Comparison of ENCODE assay signal across 14 cellular contexts in the genomic region with DNA sequence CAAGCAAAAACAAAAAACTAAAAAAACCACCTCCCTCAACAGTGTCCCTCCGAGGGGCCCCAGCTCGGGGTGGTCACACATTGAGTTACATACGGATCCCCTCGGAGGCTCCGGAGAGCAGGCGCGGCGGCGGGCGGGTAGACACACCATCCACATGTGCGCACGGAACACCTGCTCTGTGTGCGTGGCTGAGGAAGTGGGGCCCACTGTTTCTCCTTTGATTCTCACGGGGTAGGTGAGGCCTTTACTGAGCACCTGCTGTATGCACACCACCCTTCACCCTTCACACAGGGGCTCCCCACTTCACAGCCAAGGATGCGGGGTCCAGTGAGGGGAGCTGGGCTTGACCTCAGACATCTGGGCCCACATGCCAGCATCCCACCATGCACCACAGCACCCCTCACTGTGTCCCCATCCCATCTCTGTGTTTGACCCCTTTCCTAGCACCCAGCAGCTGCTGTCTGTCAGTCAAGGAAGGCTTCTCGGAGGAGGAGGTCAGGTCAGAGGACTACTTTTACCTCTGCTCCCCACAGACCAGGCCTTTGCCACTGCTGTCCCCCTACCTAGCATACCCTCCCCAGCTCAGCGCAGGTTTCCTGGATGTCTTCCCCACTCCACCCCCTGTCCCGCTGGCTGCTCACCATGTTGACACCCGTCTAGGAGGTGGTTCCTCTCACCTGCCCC.
DNase-seq lines count a peak whose midpoint lies in the region; ATAC-seq, FAIRE-seq and TF ChIP-seq lines count a peak whose summit lies in the region.
"Had no signal": no experiment of that assay in that cellular context is flagged by ENCODE, and none has a peak within 500 bp of the region (broad histone marks: within the 10 kb centered on the region; RNA-seq: fewer than 3 reads in every experiment).

No MANE protein-coding gene starts in this region.

- no peak for TF ChIP-seq POLR2A in A549 (IDR thresholded peaks at IDR 0.05; ENCODE audit: low read length)
- TF ChIP-seq POLR2A in K562 (conservative IDR thresholded peaks at IDR 0.05) = no peak
- no peak for TF ChIP-seq POLR2A in testis (IDR thresholded peaks at IDR 0.05)

- POLR2A ChIA-PET in A549 (lab: Yijun Ruan, JAX) = no interaction called here
- POLR2A ChIA-PET in K562 (lab: Yijun Ruan, JAX) = interaction anchor here (0.9 kb wide), 1 partner anchor 11 kb away, joined by 4 read pairs; no protein-coding TSS in a partner anchor

- peaks cover 52% of the 10 kb centered on the region for H3K27me3 Mint-ChIP-seq in nephron progenitor cell (ENCODE audit: low read depth, poor library complexity)

- peaks cover 28% of the 10 kb centered on the region for H3K9me3 Mint-ChIP-seq in nephron progenitor cell

- TF ChIP-seq RAD21 in A549 (conservative IDR thresholded peaks at IDR 0.05 in 1 of 2, IDR thresholded peaks at IDR 0.05 in 1 of 2) (no peak), K562 (CRISPR knock-in tag; conservative IDR thresholded peaks at IDR 0.05 in 1 of 2, IDR thresholded peaks at IDR 0.05 in 1 of 2) (no peak)

- H3K9me3 ChIP-seq in A549 (peaks cover 7% of the 10 kb centered on the region; the same call in 1 of the 3 replicates), K562 (replicated peaks; ENCODE audit: control insufficient read depth, insufficient read depth, low read depth, low read length) (no peaks in the 10 kb centered on the region), testis (no peaks in the 10 kb centered on the region)
- peaks cover 12 to 27% (median 19%) of the 10 kb centered on the region in 11 experiments for H3K9me3 ChIP-seq in BLaER1 treated with 17β-estradiol and CSF1 and Interleukin-3, amounts not matched to agents 10 nM and 100 nM (replicated peaks in 1 of 11)
- H3K9me3 ChIP-seq: BE2C had no signal

- 73% methylated on average over 19 of the region's 19 CpGs for WGBS in A549 (ENCODE audit: missing lambda C conversion rate)
- WGBS in K562 (ENCODE audit: insufficient coverage, low coverage, missing lambda C conversion rate) = 29% methylated on average over 19 of the region's 19 CpGs
- 80 to 87% methylated on average over 18 to 19 of the region's 19 CpGs for WGBS in testis, 2 donors

- H3K4me3 ChIP-seq in A549 (no peak overlapping the region), K562 (no peak overlapping the region), testis (no peak overlapping the region)
- H3K4me3 ChIP-seq in BLaER1 treated with 17β-estradiol and CSF1 and Interleukin-3, amounts not matched to agents 10 nM and 100 nM = no peak overlapping the region; a peak in 1 of 20 replicates
- H3K4me3 ChIP-seq: GM23338, HAP-1 had no signal

- H4K20me1 ChIP-seq in BLaER1 treated with 17β-estradiol and CSF1 and Interleukin-3, amounts not matched to agents 10 nM and 100 nM = no peaks in the 10 kb centered on the region
- no peaks in the 10 kb centered on the region for H4K20me1 ChIP-seq in K562 (replicated peaks; ENCODE audit: control insufficient read depth, insufficient read depth, low read length)

- H3K4me3 Mint-ChIP-seq in nephron progenitor cell = no peak overlapping the region
- H3K4me3 Mint-ChIP-seq: GM23338 had no signal

- no peaks in the 10 kb centered on the region for H3K9me1 ChIP-seq in K562 (ENCODE audit: control insufficient read depth, insufficient read depth, low read length)

- H3K4me1 ChIP-seq in A549 (no peaks in the 10 kb centered on the region), K562 (replicated peaks in 1 of 2; ENCODE audit: control insufficient read depth in 2 of 2, insufficient read depth in 2 of 2, low read length in 2 of 2) (peaks cover 0 to 22% of the 10 kb centered on the region in 2 experiments; a peak in 1 of 5 replicates), testis (no peaks in the 10 kb centered on the region)
- H3K4me1 ChIP-seq in BLaER1 treated with 17β-estradiol and CSF1 and Interleukin-3, amounts not matched to agents 10 nM and 100 nM = peaks cover 18 to 90% (median 73%) of the 10 kb centered on the region in 10 experiments
- H3K4me1 ChIP-seq: BE2C, HAP-1 had no signal

- H3K27ac Mint-ChIP-seq in nephron progenitor cell = peak overlapping the region; percentile 40
- H3K27ac Mint-ChIP-seq: GM23338 had no signal

- CTCF ChIA-PET in A549 (lab: Yijun Ruan, JAX) = interaction anchor here (1.2 to 1.4 kb wide), 3 partner anchors 22 to 99 kb away, joined by 3 to 4 read pairs (median 4); no protein-coding TSS in a partner anchor
- CTCF ChIA-PET in K562 (lab: Yijun Ruan, JAX; ENCODE audit: low intra/inter-chr PET ratio) = no interaction called here

- no peak for TF ChIP-seq CTCF in A549 (IDR thresholded peaks at IDR 0.05)
- no peak for TF ChIP-seq CTCF in K562 (IDR thresholded peaks at IDR 0.05 in 2 of 3, conservative IDR thresholded peaks at IDR 0.05 in 1 of 3; ENCODE audit: insufficient read depth in 2 of 3, low read depth in 1 of 3, low read length in 3 of 3)
- no peak for TF ChIP-seq CTCF in nephron progenitor cell (IDR thresholded peaks at IDR 0.05)
- TF ChIP-seq CTCF in testis (IDR thresholded peaks at IDR 0.05) = no peak

- H3K4me1 Mint-ChIP-seq in nephron progenitor cell = peaks cover 35% of the 10 kb centered on the region
- H3K4me1 Mint-ChIP-seq: GM23338 had no signal

- H3K4me2 ChIP-seq in A549 (no peak overlapping the region), K562 (ENCODE audit: insufficient read depth, low read length) (no peak overlapping the region)
- H3K4me2 ChIP-seq in BLaER1 treated with 17β-estradiol and CSF1 and Interleukin-3, amounts not matched to agents 10 nM and 100 nM = peak overlapping the region in 8 of 11 experiments; percentile 36 to 70 (median 60); a peak in 16 of 22 replicates
- H3K4me2 ChIP-seq: GM23338 had no signal

- ATAC-seq in A549 (no peak), K562 (no peak), GM21737 (IDR thresholded peaks at IDR 0.05; ENCODE audit: unreplicated experiment) (no peak), HG03432 (IDR thresholded peaks at IDR 0.05; ENCODE audit: unreplicated experiment) (no peak)
- ATAC-seq: GM23338 had no signal

- FAIRE-seq in A549 (lab: Jason Lieb, UNC) = no peak
- no peak for FAIRE-seq in K562 (lab: Jason Lieb, UNC)
- FAIRE-seq: A204.1 had no signal

- no TSS peak for BruUV-seq in K562 (replicated peaks; lab: Mats Ljungman, UMichigan)

- H3K27ac ChIP-seq in A549 = no peak overlapping the region
- H3K27ac ChIP-seq in BLaER1 treated with 17β-estradiol and CSF1 and Interleukin-3, amounts not matched to agents 10 nM and 100 nM = peak overlapping the region in 1 of 11 experiments; percentile 22; a peak in 2 of 22 replicates
- H3K27ac ChIP-seq in K562 (ENCODE audit: extremely low read depth, low read depth, low read length) = no peak overlapping the region
- no peak overlapping the region for H3K27ac ChIP-seq in testis

- in situ Hi-C loops in K562 (cut with MboI) = no loop called here

- TF ChIP-seq EP300 in A549 (IDR thresholded peaks at IDR 0.05) (no peak), K562 (IDR thresholded peaks at IDR 0.05; ENCODE audit: low read length) (no peak)

- no peaks in the 10 kb centered on the region for H3K36me3 ChIP-seq in BLaER1 treated with 17β-estradiol and CSF1 and Interleukin-3, amounts not matched to agents 10 nM and 100 nM
- H3K36me3 ChIP-seq in K562 (ENCODE audit: control insufficient read depth, insufficient read depth, low read length) = no peaks in the 10 kb centered on the region
- no peaks in the 10 kb centered on the region for H3K36me3 ChIP-seq in testis (ENCODE audit: low read depth, missing control alignments)
- H3K36me3 ChIP-seq: BE2C, HAP-1 had no signal

- DNase-seq in A549 (ENCODE audit: low read depth in 1 of 2, low spot score in 1 of 2) = no peak
- no peak for DNase-seq in K562 (ENCODE audit: extremely low read depth in 1 of 4, low spot score in 3 of 4)
- DNase-seq in nephron progenitor cell = no peak
- DNase-seq in testis = no peak
- DNase-seq in NCI-H1417 treated with DMSO at 0.1 percent for 48 hours (lab: John Stamatoyannopoulos, UW) = no peak
- DNase-seq: BE2C, DMS 273 treated with DMSO at 0.1 percent for 48 hours, KBM-7 had no signal

- peaks cover 0 to 33% (median 0%) of the 10 kb centered on the region in 11 experiments; a peak in 6 of 22 replicates for H3K27me3 ChIP-seq in BLaER1 treated with 17β-estradiol and CSF1 and Interleukin-3, amounts not matched to agents 10 nM and 100 nM
- H3K27me3 ChIP-seq in K562 (ENCODE audit: control insufficient read depth in 2 of 2, insufficient read depth in 2 of 2, low read length in 2 of 2) (peaks cover 35 to 64% of the 10 kb centered on the region in 2 experiments; a peak in 4 of 5 replicates), testis (no peaks in the 10 kb centered on the region)

- peak overlapping the region in 1 of 11 experiments; percentile 1; a peak in 1 of 22 replicates for H3K9ac ChIP-seq in BLaER1 treated with 17β-estradiol and CSF1 and Interleukin-3, amounts not matched to agents 10 nM and 100 nM
- no peak overlapping the region for H3K9ac ChIP-seq in K562 (ENCODE audit: insufficient read depth in 1 of 2, low read depth in 2 of 2, low read length in 2 of 2)

- no peaks in the 10 kb centered on the region for H3K79me2 ChIP-seq in K562 (ENCODE audit: control insufficient read depth, insufficient read depth, low read length)

- no peak overlapping the region for H2AFZ ChIP-seq in K562 (ENCODE audit: low read depth, low read length)
- H2AFZ ChIP-seq: GM23338 had no signal

- intact Hi-C loops in K562 (cut with micrococcal nuclease) = no loop called here
- intact Hi-C loops in testis (cut with DNase I; ENCODE audit: low total_unique reads) = no loop called here

- no peaks in the 10 kb centered on the region for H3K36me3 Mint-ChIP-seq in nephron progenitor cell (ENCODE audit: low read depth)

TF ChIP-seq in A549, 52 proteins besides CTCF, POLR2A, EP300 and RAD21:
- no peak for TF ChIP-seq BHLHE40 (IDR thresholded peaks at IDR 0.05; ENCODE audit: low read depth, low read length)
- TF ChIP-seq ZFP36 (IDR thresholded peaks at IDR 0.05; ENCODE audit: borderline replicate concordance, partially characterized antibody) = peak; percentile 76

TF ChIP-seq in K562, 482 proteins besides CTCF, POLR2A, EP300 and RAD21:
- TF ChIP-seq, protein P1, sequence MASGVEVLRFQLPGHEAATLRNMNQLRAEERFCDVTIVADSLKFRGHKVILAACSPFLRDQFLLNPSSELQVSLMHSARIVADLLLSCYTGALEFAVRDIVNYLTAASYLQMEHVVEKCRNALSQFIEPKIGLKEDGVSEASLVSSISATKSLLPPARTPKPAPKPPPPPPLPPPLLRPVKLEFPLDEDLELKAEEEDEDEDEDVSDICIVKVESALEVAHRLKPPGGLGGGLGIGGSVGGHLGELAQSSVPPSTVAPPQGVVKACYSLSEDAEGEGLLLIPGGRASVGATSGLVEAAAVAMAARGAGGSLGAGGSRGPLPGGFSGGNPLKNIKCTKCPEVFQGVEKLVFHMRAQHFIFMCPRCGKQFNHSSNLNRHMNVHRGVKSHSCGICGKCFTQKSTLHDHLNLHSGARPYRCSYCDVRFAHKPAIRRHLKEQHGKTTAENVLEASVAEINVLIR (CRISPR knock-in tag; IDR thresholded peaks at IDR 0.05) = no peak
- TF ChIP-seq ZFP36 (IDR thresholded peaks at IDR 0.05; ENCODE audit: low read depth, low read length, partially characterized antibody) = peak; percentile 82
- peak; percentile 75; the same call in 1 of the 2 replicates for TF ChIP-seq ZKSCAN8 (CRISPR knock-in tag; IDR thresholded peaks at IDR 0.05)
TF ChIP-seq in K562: peak in this region for 2.

Comparison
In these comparisons a context has a peak if more than half of its experiments do, and no peak if none do; other contexts are left out.
1. H3K4me2 ChIP-seq: peak in BLaER1 treated with 17β-estradiol and CSF1 and Interleukin-3, amounts not matched to agents 10 nM and 100 nM (8 of 11); none in A549 (single experiment) and K562 (single experiment).